In the genomic region with DNA sequence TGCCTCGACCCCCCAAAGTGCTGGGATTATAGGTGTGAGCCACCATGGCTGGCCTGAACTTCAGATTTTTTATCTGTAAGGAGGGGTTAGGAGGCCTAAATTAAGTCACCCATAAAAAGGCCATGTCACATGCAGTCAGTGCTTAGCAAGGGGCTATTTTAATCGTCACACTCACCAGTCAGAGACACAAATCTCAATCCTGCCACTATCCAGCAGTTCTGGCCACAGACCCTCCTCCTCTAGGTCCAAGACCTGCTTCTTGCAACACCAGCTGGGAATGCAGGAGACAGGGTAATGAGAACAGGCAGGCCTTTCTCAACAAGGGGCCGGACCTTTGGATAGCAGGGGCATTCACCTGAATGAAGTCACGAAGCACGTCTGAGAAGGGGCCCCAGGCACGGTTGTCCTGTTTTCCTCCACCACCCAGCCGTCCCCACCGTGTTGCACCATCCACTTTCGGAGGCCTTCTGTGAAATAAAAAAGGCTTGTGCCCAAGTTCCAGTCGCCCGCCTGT, we compare ENCODE assay signal across 8 cellular contexts. TPM values are rescaled to one million over a fixed set of nuclear protein-coding genes. Genes with fewer than 3 reads are reported as not detected.
DNase-seq lines count a peak whose midpoint lies in the region; ATAC-seq and TF ChIP-seq lines count a peak whose summit lies in the region.

No MANE protein-coding gene starts in this region.

- ATAC-seq in GM18873 (IDR thresholded peaks at IDR 0.05; ENCODE audit: low FRiP score, unreplicated experiment) (no peak), GM19324 (IDR thresholded peaks at IDR 0.05; ENCODE audit: low FRiP score, unreplicated experiment) (no peak)

- DNase-seq in fibroblast of the aortic adventitia (ENCODE audit: low read depth) = no peak
- peak; percentile 89 for DNase-seq in renal cortical epithelial cell (ENCODE audit: low read depth)
- no peak for DNase-seq in CD1c-positive myeloid dendritic cell (ENCODE audit: extremely low spot score)
- no peak for DNase-seq in HT-29 (ENCODE audit: low spot score)

- TF ChIP-seq CTCF in GM12875 (IDR thresholded peaks at IDR 0.05; ENCODE audit: borderline replicate concordance, insufficient read depth, low read depth, low read length) (no peak), fibroblast of the aortic adventitia (IDR thresholded peaks at IDR 0.05; ENCODE audit: insufficient read depth, low read length) (no peak)

- H3K4me3 ChIP-seq in GM12875 (ENCODE audit: low read depth, low read length) (peak overlapping the region; percentile 62), fibroblast of the aortic adventitia (ENCODE audit: low read depth, low read length) (peak overlapping the region; percentile 5)

- peak; percentile 65 for TF ChIP-seq POLR2A in Raji (IDR thresholded peaks at IDR 0.05; ENCODE audit: insufficient read depth, low read depth, low read length)

RNA-seq across cellular contexts. Expression of gene FBXO27, which starts 1.4 kb away (rescaled TPM):
- total RNA-seq in fibroblast of the aortic adventitia (ENCODE audit: low replicate concordance) = 7.2 and 17.8 TPM in 2 replicates
- total RNA-seq in renal cortical epithelial cell = 5.8 and 5.9 TPM in 2 replicates
- not detected in 2 replicates for total RNA-seq in HT-29 (2014; rRNA removed; shearing (Covaris generic))

RNA-seq across cellular contexts. Expression of gene ACP7, which starts 53.3 kb away (rescaled TPM):
- total RNA-seq in fibroblast of the aortic adventitia (ENCODE audit: low replicate concordance) = 0.45 TPM in 1 of 2 replicates, not detected in the other
- not detected in 2 replicates for total RNA-seq in renal cortical epithelial cell
- not detected in 2 replicates for total RNA-seq in HT-29 (2014; rRNA removed; shearing (Covaris generic))

RNA-seq across cellular contexts. Expression of gene FBXO17, which starts 55.4 kb away (rescaled TPM):
- total RNA-seq in fibroblast of the aortic adventitia (ENCODE audit: low replicate concordance) (22.9 and 56.3 TPM in 2 replicates), renal cortical epithelial cell (25.2 and 82.6 TPM in 2 replicates)
- not detected in 2 replicates for total RNA-seq in HT-29 (2014; rRNA removed; shearing (Covaris generic))

Comparison
In these comparisons a context has a peak if more than half of its experiments do, and no peak if none do; other contexts are left out.
1. RNA of gene FBXO17, which starts 55.4 kb away (total RNA-seq): 25.2 to 82.6 TPM in renal cortical epithelial cell and 22.9 to 56.3 TPM in fibroblast of the aortic adventitia; not detected in HT-29; every median in the first group is over 10 times any median in the second.